Comparison of ENCODE assay signal across 1 cellular context in genomic region chr2:183113630-183114029, GRCh38.
A peak's percentile ranks its signal among the peaks of the same experiment; 100 is the strongest.
TF ChIP-seq lines count a peak whose summit lies in the region.

No MANE protein-coding gene starts in this region.

TF ChIP-seq in K562, 482 proteins besides CTCF, POLR2A, EP300 and RAD21 (continues in another document):
- TF ChIP-seq CTBP1 (IDR thresholded peaks at IDR 0.05; ENCODE audit: borderline replicate concordance) (peak; percentile 74), GABPA (tag; conservative IDR thresholded peaks at IDR 0.05; ENCODE audit: low read depth) (no peak), SP1 (CRISPR knock-in tag; IDR thresholded peaks at IDR 0.05) (no peak), ZC3H11A (IDR thresholded peaks at IDR 0.05; ENCODE audit: low read depth, low read length) (no peak), THAP7 (CRISPR knock-in tag; IDR thresholded peaks at IDR 0.05) (no peak), ZZZ3 (IDR thresholded peaks at IDR 0.05) (no peak), JUND (IDR thresholded peaks at IDR 0.05; ENCODE audit: borderline replicate concordance, low read depth, low read length) (peak; percentile 11; the same call in 1 of the 2 replicates), JUND (tag; IDR thresholded peaks at IDR 0.05; ENCODE audit: borderline replicate concordance, low read depth, low read length) (no peak), EHMT2 (IDR thresholded peaks at IDR 0.05) (peak; percentile 67; the same call in 1 of the 2 replicates), TAF9B (IDR thresholded peaks at IDR 0.05; ENCODE audit: partially characterized antibody) (no peak), CXXC5 (CRISPR knock-in tag; IDR thresholded peaks at IDR 0.05) (no peak), SMAD2 (IDR thresholded peaks at IDR 0.05; ENCODE audit: low read depth, low read length) (no peak), ZHX1 (conservative IDR thresholded peaks at IDR 0.05; ENCODE audit: low read length) (no peak), HMBOX1 (IDR thresholded peaks at IDR 0.05) (peak; percentile 89), NR2C2 (CRISPR knock-in tag; IDR thresholded peaks at IDR 0.05) (no peak), NR2C2 (tag; IDR thresholded peaks at IDR 0.05) (no peak), FOXP1 (CRISPR knock-in tag; IDR thresholded peaks at IDR 0.05) (no peak), GATAD2B (IDR thresholded peaks at IDR 0.05; ENCODE audit: borderline replicate concordance) (no peak), ZBTB26 (CRISPR knock-in tag; IDR thresholded peaks at IDR 0.05) (no peak), PRMT5 (CRISPR knock-in tag; IDR thresholded peaks at IDR 0.05) (no peak), FOXA1 (IDR thresholded peaks at IDR 0.05; ENCODE audit: borderline replicate concordance) (no peak), ARID1B (IDR thresholded peaks at IDR 0.05) (peak; percentile 45; the same call in 1 of the 2 replicates), TFAP4 (CRISPR knock-in tag; IDR thresholded peaks at IDR 0.05; ENCODE audit: borderline replicate concordance) (no peak), LARP7 (IDR thresholded peaks at IDR 0.05) (no peak), ZNF165 (CRISPR knock-in tag; IDR thresholded peaks at IDR 0.05; ENCODE audit: borderline replicate concordance) (no peak), HLTF (IDR thresholded peaks at IDR 0.05) (no peak), KLF13 (tag; IDR thresholded peaks at IDR 0.05; ENCODE audit: borderline replicate concordance, low read depth) (no peak), MGA (IDR thresholded peaks at IDR 0.05) (no peak), DPF2 (IDR thresholded peaks at IDR 0.05) (peak; percentile 49; the same call in 1 of the 2 replicates), HDAC6 (IDR thresholded peaks at IDR 0.05; ENCODE audit: low read depth, low read length) (no peak), PHF21A (IDR thresholded peaks at IDR 0.05; ENCODE audit: borderline replicate concordance, low read depth) (no peak), ZEB2 (IDR thresholded peaks at IDR 0.05) (peak; percentile 59; the same call in 1 of the 2 replicates), ZNF174 (CRISPR knock-in tag; IDR thresholded peaks at IDR 0.05) (no peak), PBX2 (CRISPR knock-in tag; IDR thresholded peaks at IDR 0.05; ENCODE audit: low read depth) (no peak; the same call in 1 of the 2 replicates), PBX2 (tag; conservative IDR thresholded peaks at IDR 0.05; ENCODE audit: low read depth) (peak; percentile 53; the same call in 1 of the 2 replicates), ZFX (CRISPR knock-in tag; IDR thresholded peaks at IDR 0.05) (no peak), ID3 (CRISPR knock-in tag; IDR thresholded peaks at IDR 0.05) (no peak), ID3 (tag; IDR thresholded peaks at IDR 0.05) (no peak), MEIS2 (IDR thresholded peaks at IDR 0.05; ENCODE audit: partially characterized antibody) (peak; percentile 72), DNMT1 (IDR thresholded peaks at IDR 0.05) (no peak), DDX20 (tag; IDR thresholded peaks at IDR 0.05; ENCODE audit: low read depth) (no peak), ZNF583 (CRISPR knock-in tag; IDR thresholded peaks at IDR 0.05) (no peak), POLR3A (IDR thresholded peaks at IDR 0.05; ENCODE audit: borderline replicate concordance, extremely low read depth, insufficient read depth, insufficient read length) (no peak), ETV5 (CRISPR knock-in tag; IDR thresholded peaks at IDR 0.05; ENCODE audit: low read depth) (no peak)
